26 cellular contexts compared by ENCODE assay signal in the genomic region with DNA sequence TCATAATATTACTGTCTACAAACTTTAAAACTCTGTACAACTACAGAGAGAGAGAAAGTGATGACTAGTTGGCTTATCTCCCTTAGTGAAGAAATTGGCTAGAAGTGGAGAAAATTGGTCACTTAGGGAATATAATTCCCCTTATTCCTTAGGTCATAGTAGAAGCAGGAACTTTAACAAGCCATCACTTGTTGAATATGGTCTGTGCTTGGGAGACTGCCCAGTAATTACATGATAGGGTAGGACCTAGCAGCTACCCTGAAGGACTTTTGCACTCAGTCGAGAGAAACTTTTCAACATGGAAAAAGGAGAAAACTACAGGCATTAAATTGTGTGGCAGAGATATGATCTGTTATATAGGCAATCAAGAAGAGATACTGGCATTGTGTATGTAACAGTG.
"Had no signal": no experiment of that assay in that cellular context is flagged by ENCODE, and none has a peak within 500 bp of the region (broad histone marks: within the 10 kb centered on the region; RNA-seq: fewer than 3 reads in every experiment).

No MANE protein-coding gene starts in this region.

- DNase-seq: activated CD4-positive, alpha-beta memory T cell treated with anti-CD3 and anti-CD28 coated beads, Interleukin-2, amount 10 ng/mL, durations not matched to agents 7 days and 5 days; activated CD4-positive, alpha-beta T cell treated with anti-CD3 and anti-CD28 coated beads for 1 hour; activated CD4-positive, alpha-beta T cell treated with anti-CD3 and anti-CD28 coated beads, Interleukin-2, amount 10 ng/mL, durations not matched to agents 7 days and 5 days; activated CD8-positive, alpha-beta memory T cell treated with anti-CD3 and anti-CD28 coated beads, Interleukin-2, amount 50 U/mL, for 48 hours; activated gamma-delta T cell; activated naive CD4-positive, alpha-beta T cell treated with anti-CD3 and anti-CD28 coated beads, Interleukin-2, amount 10 ng/mL, durations not matched to agents 7 days and 5 days; activated naive CD8-positive, alpha-beta T cell treated with anti-CD3 and anti-CD28 coated beads, Interleukin-2, amount 10 ng/mL, durations not matched to agents 7 days and 5 days; activated T-cell treated with anti-CD3 and anti-CD28 coated beads, Interleukin-2, amount 50 U/mL, for 24 hours; cerebellar nuclear complex; colonic mucosa; effector CD8-positive, alpha-beta T cell; hypothalamus; immature natural killer cell; kidney; sigmoid colon; small intestine; stimulated activated CD4-positive, alpha-beta T cell treated with anti-CD3 and anti-CD28 coated beads, Interleukin-1b, Interleukin-23, amount 100 ng/mL, for 48 hours; stimulated activated naive B cell treated with anti-CD40 and anti-IgM and Interleukin-4, amounts not matched to agents 10 μg/mL and 1 μg/mL and 100 μg/mL, for 72 hours; stomach; T-helper 2 cell; tibial artery had no signal

- H3K36me3 ChIP-seq: colonic mucosa, gastroesophageal sphincter, neutrophil, stomach, suprapubic skin, tibial artery had no signal

- H3K4me3 ChIP-seq: colonic mucosa, gastroesophageal sphincter, lung, sigmoid colon, stomach, suprapubic skin, tibial artery had no signal

- H3K27me3 ChIP-seq: colonic mucosa, gastroesophageal sphincter, neutrophil, sigmoid colon, stomach, suprapubic skin, tibial artery had no signal

- ATAC-seq: gastroesophageal sphincter; stimulated activated naive B cell treated with anti-CD40 and anti-IgM and Interleukin-4, amounts not matched to agents 10 μg/mL and 1 μg/mL and 100 μg/mL, for 72 hours; WTC11 had no signal

- H3K9me3 ChIP-seq: colonic mucosa, neutrophil, sigmoid colon had no signal

- H3K27ac ChIP-seq: colonic mucosa, gastroesophageal sphincter, neutrophil, sigmoid colon, stomach, suprapubic skin, tibial artery had no signal

- H3K4me1 ChIP-seq: colonic mucosa, suprapubic skin, tibial artery had no signal
